9 cellular contexts compared by ENCODE assay signal in the genomic region with DNA sequence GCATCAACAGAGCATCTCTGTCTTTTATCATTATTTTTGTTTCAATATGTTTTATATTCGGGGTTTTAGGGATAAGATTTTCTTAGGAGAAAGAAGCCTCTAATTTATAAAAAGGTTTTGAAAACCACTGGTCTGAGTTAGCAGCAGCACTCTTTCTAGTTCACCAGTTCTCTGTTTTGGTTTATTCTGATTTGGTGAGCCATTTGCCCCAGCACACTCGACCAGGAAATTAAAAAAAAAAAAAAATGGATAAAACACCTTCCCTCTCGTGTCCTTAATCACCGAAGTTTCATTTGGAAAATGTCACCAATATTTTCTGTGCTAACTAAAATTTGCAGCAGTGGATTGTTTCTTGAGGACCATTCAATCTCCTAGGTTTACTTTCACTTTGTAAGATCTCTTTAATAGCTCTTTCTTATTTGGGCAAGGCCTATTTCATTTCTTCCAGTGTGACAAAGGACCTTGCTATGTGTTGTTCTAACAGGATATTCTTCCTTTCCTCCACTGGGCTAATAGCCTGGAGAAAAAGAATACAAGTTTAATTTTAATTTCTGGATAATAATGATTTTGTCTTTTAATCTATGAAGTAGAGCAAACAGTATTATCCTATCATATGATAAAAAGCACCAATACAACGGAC. TPM values are rescaled to one million over a fixed set of nuclear protein-coding genes. Genes with fewer than 3 reads are reported as not detected.
DNase-seq lines count a peak whose midpoint lies in the region; ATAC-seq and TF ChIP-seq lines count a peak whose summit lies in the region.
"Had no signal": no experiment of that assay in that cellular context is flagged by ENCODE, and none has a peak within 500 bp of the region (broad histone marks: within the 10 kb centered on the region; RNA-seq: fewer than 3 reads in every experiment).

No MANE protein-coding gene starts in this region.

- H3K36me3 ChIP-seq in Caco-2 (ENCODE audit: control insufficient read depth, insufficient read depth, low read length) (no peaks in the 10 kb centered on the region), Peyer's patch (no peaks in the 10 kb centered on the region)
- H3K36me3 ChIP-seq: colonic mucosa had no signal

- no peaks in the 10 kb centered on the region for H3K36me3 Mint-ChIP-seq in brain
- H3K36me3 Mint-ChIP-seq in Caco-2 (ENCODE audit: insufficient read depth, unreplicated experiment) = no peaks in the 10 kb centered on the region

- intact Hi-C loops in Caco-2 (cut with micrococcal nuclease; ENCODE audit: unreplicated experiment) = no loop called here

- peaks cover 4% of the 10 kb centered on the region for H3K4me1 Mint-ChIP-seq in brain
- no peaks in the 10 kb centered on the region for H3K4me1 Mint-ChIP-seq in Caco-2 (ENCODE audit: low read depth, unreplicated experiment)

- H3K4me1 ChIP-seq in Caco-2 (no peaks in the 10 kb centered on the region), Peyer's patch (peaks cover 0 to 20% (median 0%) of the 10 kb centered on the region in 4 donors)
- H3K4me1 ChIP-seq: colonic mucosa had no signal

- no peaks in the 10 kb centered on the region for H3K27me3 ChIP-seq in Caco-2 (replicated peaks; ENCODE audit: control insufficient read depth, insufficient read depth, low read length)
- no peaks in the 10 kb centered on the region for H3K27me3 ChIP-seq in Peyer's patch
- H3K27me3 ChIP-seq: colonic mucosa had no signal

- TF ChIP-seq CTCF in brain (conservative IDR thresholded peaks at IDR 0.05) (no peak), Caco-2 (IDR thresholded peaks at IDR 0.05; ENCODE audit: insufficient read depth in 1 of 2, low read depth in 1 of 2, low read length in 1 of 2, severe bottlenecking in 1 of 2, unreplicated experiment in 1 of 2) (no peak), Peyer's patch (IDR thresholded peaks at IDR 0.05) (no peak)

- BruUV-seq in Caco-2 (replicated peaks; lab: Mats Ljungman, UMichigan) = no TSS peak

- CTCF ChIA-PET in Caco-2 (lab: Charles Lee) = interaction anchor here (0.7 kb wide), 1 partner anchor 89 kb away, joined by 4 read pairs; no protein-coding TSS in a partner anchor

- POLR2A ChIA-PET in Caco-2 (lab: Charles Lee) = no interaction called here

- H3K27ac ChIP-seq in Peyer's patch = no peak overlapping the region
- H3K27ac ChIP-seq: colonic mucosa had no signal

- H3K27me3 Mint-ChIP-seq in brain (no peaks in the 10 kb centered on the region), Caco-2 (ENCODE audit: insufficient read depth, unreplicated experiment) (no peaks in the 10 kb centered on the region)

- H3K27ac Mint-ChIP-seq in brain = no peak overlapping the region
- no peak overlapping the region for H3K27ac Mint-ChIP-seq in Caco-2 (ENCODE audit: unreplicated experiment)

- no peak for TF ChIP-seq POLR2A in Peyer's patch (IDR thresholded peaks at IDR 0.05)

- peak; percentile 29 for DNase-seq in AG20443 (ENCODE audit: low spot score)
- DNase-seq in myocyte (ENCODE audit: low read depth) = peak; percentile 43
- no peak for DNase-seq in Caco-2
- no peak for DNase-seq in Peyer's patch
- DNase-seq: colonic mucosa had no signal

- H3K9me3 Mint-ChIP-seq in brain = no peaks in the 10 kb centered on the region
- no peaks in the 10 kb centered on the region for H3K9me3 Mint-ChIP-seq in Caco-2 (ENCODE audit: unreplicated experiment)

- peak; percentile 43 for ATAC-seq in HG03432 (IDR thresholded peaks at IDR 0.05; ENCODE audit: unreplicated experiment)
- ATAC-seq in GM18870 (IDR thresholded peaks at IDR 0.05; ENCODE audit: unreplicated experiment) = no peak
- ATAC-seq in HG02623 (IDR thresholded peaks at IDR 0.05; ENCODE audit: unreplicated experiment) = no peak

- H3K4me3 Mint-ChIP-seq in brain (peak overlapping the region in 4 of 5 experiments; percentile 18 to 54 (median 35)), Caco-2 (ENCODE audit: unreplicated experiment) (no peak overlapping the region)

- no peak overlapping the region for H3K4me3 ChIP-seq in Caco-2 (ENCODE audit: low read depth, low read length)
- H3K4me3 ChIP-seq in Peyer's patch = no peak overlapping the region
- H3K4me3 ChIP-seq: colonic mucosa had no signal

- H3K9me3 ChIP-seq in Caco-2 (no peaks in the 10 kb centered on the region), Peyer's patch (no peaks in the 10 kb centered on the region)
- H3K9me3 ChIP-seq: colonic mucosa had no signal

RNA-seq across cellular contexts. Expression of gene ANXA1, which starts 57.8 kb away (rescaled TPM):
- polyA plus RNA-seq in brain (ENCODE audit: insufficient read depth, low read depth, low replicate concordance) = 5.1 TPM
- total RNA-seq in myocyte = 171 and 372 TPM in 2 replicates
- 245 TPM for polyA plus RNA-seq in myocyte (2012)
- total RNA-seq in Caco-2 (2022) = 8.3 and 12.0 TPM in 2 replicates
- total RNA-seq in Peyer's patch = 100 to 1,000 TPM in 1 of 4 donors, 10 to 100 TPM in 3; 13.5 to 223 (median 40.3) TPM

Comparison
In these comparisons a context has a peak if more than half of its experiments do, and no peak if none do; other contexts are left out.
1. DNase-seq: peak in AG20443 (single experiment) and myocyte (single experiment); none in Caco-2 (0 of 2) and Peyer's patch (0 of 3).